ENCODE assay signal across 14 cellular contexts in genomic region chr2:150473767-150474166, GRCh38. TPM values are rescaled to one million over a fixed set of nuclear protein-coding genes. Genes with fewer than 3 reads are reported as not detected.
DNase-seq lines count a peak whose midpoint lies in the region; ATAC-seq and TF ChIP-seq lines count a peak whose summit lies in the region.
"Had no signal": no experiment of that assay in that cellular context is flagged by ENCODE, and none has a peak within 500 bp of the region (broad histone marks: within the 10 kb centered on the region; RNA-seq: fewer than 3 reads in every experiment).

No MANE protein-coding gene starts in this region.

- peaks cover 100% of the 10 kb centered on the region for H3K4me1 Mint-ChIP-seq in HFFc6 (ENCODE audit: low read depth)
- H3K4me1 Mint-ChIP-seq: activated naive CD8-positive, alpha-beta T cell treated with anti-CD3 and anti-CD28 coated beads, Interleukin-2, amount 10 ng/mL, durations not matched to agents 7 days and 5 days; CD14-positive monocyte; stimulated activated naive B cell treated with anti-CD40 and anti-IgM and Interleukin-4, amounts not matched to agents 10 μg/mL and 1 μg/mL and 100 μg/mL, for 72 hours had no signal

- peak overlapping the region; percentile 98 for H3K4me3 Mint-ChIP-seq in HFFc6
- H3K4me3 Mint-ChIP-seq: activated naive CD8-positive, alpha-beta T cell treated with anti-CD3 and anti-CD28 coated beads, Interleukin-2, amount 10 ng/mL, durations not matched to agents 7 days and 5 days; CD14-positive monocyte; stimulated activated naive B cell treated with anti-CD40 and anti-IgM and Interleukin-4, amounts not matched to agents 10 μg/mL and 1 μg/mL and 100 μg/mL, for 72 hours had no signal

- no peak for ATAC-seq in GM21717 (IDR thresholded peaks at IDR 0.05; ENCODE audit: unreplicated experiment)
- ATAC-seq in GM19395 (IDR thresholded peaks at IDR 0.05; ENCODE audit: unreplicated experiment) = no peak
- ATAC-seq: stimulated activated naive B cell treated with anti-CD40 and anti-IgM and Interleukin-4, amounts not matched to agents 10 μg/mL and 1 μg/mL and 100 μg/mL, for 72 hours had no signal

- H3K27ac Mint-ChIP-seq in HFFc6 = peak overlapping the region; percentile 99
- H3K27ac Mint-ChIP-seq: activated naive CD8-positive, alpha-beta T cell treated with anti-CD3 and anti-CD28 coated beads, Interleukin-2, amount 10 ng/mL, durations not matched to agents 7 days and 5 days; CD14-positive monocyte; stimulated activated naive B cell treated with anti-CD40 and anti-IgM and Interleukin-4, amounts not matched to agents 10 μg/mL and 1 μg/mL and 100 μg/mL, for 72 hours had no signal

- DNase-seq in HFFc6 (no peak), ascending aorta (ENCODE audit: low spot score in 2 of 2) (no peak), foreskin fibroblast (peak in 1 of 2 donors; percentile 38), GM10266 (ENCODE audit: extremely low spot score) (no peak), NCI-H1436 (lab: John Stamatoyannopoulos, UW) (no peak)
- DNase-seq: activated naive CD8-positive, alpha-beta T cell treated with anti-CD3 and anti-CD28 coated beads, Interleukin-2, amount 10 ng/mL, durations not matched to agents 7 days and 5 days; activated T-cell treated with anti-CD3 and anti-CD28 coated beads for 4 hours; stimulated activated CD4-positive, alpha-beta T cell treated with anti-CD3 and anti-CD28 coated beads, Interleukin-4, amount 100 ng/mL, for 4 hours; stimulated activated naive B cell treated with anti-CD40 and anti-IgM and Interleukin-4, amounts not matched to agents 10 μg/mL and 1 μg/mL and 100 μg/mL, for 72 hours had no signal

- H3K27me3 Mint-ChIP-seq in HFFc6 (ENCODE audit: insufficient read depth) = peaks cover 54% of the 10 kb centered on the region
- H3K27me3 Mint-ChIP-seq: stimulated activated naive B cell treated with anti-CD40 and anti-IgM and Interleukin-4, amounts not matched to agents 10 μg/mL and 1 μg/mL and 100 μg/mL, for 72 hours had no signal

- TF ChIP-seq CTCF in HFFc6 (IDR thresholded peaks at IDR 0.05) (no peak), ascending aorta (IDR thresholded peaks at IDR 0.05) (no peak), foreskin fibroblast (IDR thresholded peaks at IDR 0.05; ENCODE audit: low read depth, low read length) (no peak), GM10266 (IDR thresholded peaks at IDR 0.05; ENCODE audit: control insufficient read depth, insufficient read depth, low read depth, missing control alignments) (no peak)

- peaks cover 96% of the 10 kb centered on the region for H3K36me3 Mint-ChIP-seq in HFFc6 (ENCODE audit: low read depth)
- H3K36me3 Mint-ChIP-seq: activated naive CD8-positive, alpha-beta T cell treated with anti-CD3 and anti-CD28 coated beads, Interleukin-2, amount 10 ng/mL, durations not matched to agents 7 days and 5 days; CD14-positive monocyte; stimulated activated naive B cell treated with anti-CD40 and anti-IgM and Interleukin-4, amounts not matched to agents 10 μg/mL and 1 μg/mL and 100 μg/mL, for 72 hours had no signal

- H3K36me3 ChIP-seq in ascending aorta (peaks cover 30 to 46% of the 10 kb centered on the region in 2 donors), stomach smooth muscle (ENCODE audit: control insufficient read depth in 2 of 2, insufficient read depth in 2 of 2, low read length in 2 of 2) (peaks cover 22 to 46% of the 10 kb centered on the region in 2 donors)

- intact Hi-C loops in ascending aorta (cut with DNase I) = loop anchor here (10.0 kb wide), 1 partner anchor 791 kb away; the partner anchor contains the start of gene RBM43

- no peaks in the 10 kb centered on the region; the same call in none of the 2 replicates for H3K9me3 Mint-ChIP-seq in HFFc6
- H3K9me3 Mint-ChIP-seq: activated naive CD8-positive, alpha-beta T cell treated with anti-CD3 and anti-CD28 coated beads, Interleukin-2, amount 10 ng/mL, durations not matched to agents 7 days and 5 days had no signal

- H3K27me3 ChIP-seq in ascending aorta (no peaks in the 10 kb centered on the region), stomach smooth muscle (ENCODE audit: control insufficient read depth in 1 of 2, insufficient read depth in 2 of 2, low read length in 2 of 2) (no peaks in the 10 kb centered on the region)

- H3K4me1 ChIP-seq in ascending aorta = peaks cover 5 to 30% of the 10 kb centered on the region in 2 donors
- peaks cover 22% of the 10 kb centered on the region for H3K4me1 ChIP-seq in stomach smooth muscle (ENCODE audit: control insufficient read depth, insufficient read depth, low read length)

- H3K4me3 ChIP-seq in ascending aorta (no peak overlapping the region), foreskin fibroblast (ENCODE audit: low read depth in 1 of 2, low read length in 2 of 2) (peak overlapping the region; percentile 6 to 24), stomach smooth muscle (ENCODE audit: low read length in 2 of 2) (no peak overlapping the region)
- H3K4me3 ChIP-seq: HAP-1 had no signal

- peak overlapping the region; percentile 48 to 82 for H3K27ac ChIP-seq in ascending aorta
- H3K27ac ChIP-seq in stomach smooth muscle (ENCODE audit: low read length) = peak overlapping the region; percentile 2

- H3K9ac ChIP-seq in stomach smooth muscle (ENCODE audit: low read length in 2 of 2) = no peak overlapping the region

- H3K9me3 ChIP-seq in ascending aorta = no peaks in the 10 kb centered on the region
- H3K9me3 ChIP-seq in stomach smooth muscle (ENCODE audit: control insufficient read depth in 2 of 2, low read length in 2 of 2) = no peaks in the 10 kb centered on the region
- H3K9me3 ChIP-seq: HAP-1 had no signal

RNA-seq across cellular contexts. Expression of gene RND3, which starts 13.7 kb away (rescaled TPM):
- 100 to 1,000 TPM; 365 to 525 (median 438) TPM for total RNA-seq in HFFc6 (2021; fragmentation: NEBNext Ultra II Directional; extraction: Animal tissue kit (Norgen Biotek cat#: 25700))
- 10.7 TPM for total RNA-seq in ascending aorta
- total RNA-seq: activated naive CD8-positive, alpha-beta T cell treated with anti-CD3 and anti-CD28 coated beads, Interleukin-2, amount 10 ng/mL, durations not matched to agents 7 days and 5 days had no signal

Comparison
In these comparisons a context has a peak if more than half of its experiments do, and no peak if none do; other contexts are left out.
1. H3K4me3 ChIP-seq: peak in foreskin fibroblast (2 of 2); none in ascending aorta (0 of 2) and stomach smooth muscle (0 of 2).
2. RNA of gene RND3, which starts 13.7 kb away (total RNA-seq): 365 to 525 TPM in HFFc6; 10.7 TPM in ascending aorta (single experiment); every median in the first group is over 10 times any median in the second.